Comparison of ENCODE assay signal across 16 cellular contexts in genomic region chr13:62626771-62627170, GRCh38.
DNase-seq lines count a peak whose midpoint lies in the region; ATAC-seq and TF ChIP-seq lines count a peak whose summit lies in the region.
"Had no signal": no experiment of that assay in that cellular context is flagged by ENCODE, and none has a peak within 500 bp of the region (broad histone marks: within the 10 kb centered on the region; RNA-seq: fewer than 3 reads in every experiment).

No MANE protein-coding gene starts in this region.

- no peak overlapping the region for H3K4me3 ChIP-seq in DOHH2 (ENCODE audit: low read length)
- H3K4me3 ChIP-seq in Panc1 (ENCODE audit: low read depth in 2 of 2, low read length in 2 of 2) = no peak overlapping the region
- H3K4me3 ChIP-seq in iPS DF 6.9 (ENCODE audit: low read length) = no peak overlapping the region
- no peak overlapping the region for H3K4me3 ChIP-seq in tibial nerve
- H3K4me3 ChIP-seq: dorsolateral prefrontal cortex, HAP-1, sigmoid colon, SJCRH30 had no signal

- no peak overlapping the region; a peak in 1 of 7 replicates for H3K27ac Mint-ChIP-seq in H9

- H4K20me1 ChIP-seq in DOHH2 (ENCODE audit: control insufficient read depth, insufficient read depth, low read depth, low read length) (no peaks in the 10 kb centered on the region), H9 (ENCODE audit: control insufficient read depth, insufficient read depth, insufficient read length) (no peaks in the 10 kb centered on the region)

- H3K27me3 Mint-ChIP-seq in H9 (ENCODE audit: low read depth) = peaks cover 1% of the 10 kb centered on the region; the same call in 1 of the 2 replicates

- H3K9me3 Mint-ChIP-seq in H9 = no peaks in the 10 kb centered on the region

- no peak overlapping the region for H3K14ac ChIP-seq in H9 (ENCODE audit: insufficient read depth, low read length)

- no peaks in the 10 kb centered on the region for H3K9me3 ChIP-seq in DOHH2 (ENCODE audit: control insufficient read depth, insufficient read depth, low read length)
- no peaks in the 10 kb centered on the region for H3K9me3 ChIP-seq in H9 (ENCODE audit: control insufficient read depth, low read depth, low read length)
- H3K9me3 ChIP-seq in Panc1 (ENCODE audit: control insufficient read depth, insufficient read depth, low read depth, low read length) = no peaks in the 10 kb centered on the region
- no peaks in the 10 kb centered on the region for H3K9me3 ChIP-seq in iPS DF 6.9 (ENCODE audit: control insufficient read depth, insufficient read depth, low read length)
- H3K9me3 ChIP-seq in tibial nerve = peaks cover 0 to 13% (median 0%) of the 10 kb centered on the region in 4 donors
- H3K9me3 ChIP-seq: HAP-1, sigmoid colon had no signal

- H3K9me2 ChIP-seq in DOHH2 (replicated peaks; ENCODE audit: control insufficient read depth, low read length) = no peaks in the 10 kb centered on the region

- no CpG with 5 or more reads among the region's 5 CpGs for WGBS in H9 (ENCODE audit: extremely low coverage, insufficient read length, low lambda C conversion rate)
- WGBS in iPS DF 6.9 (ENCODE audit: insufficient coverage, insufficient read length) = no CpG with 5 or more reads among the region's 5 CpGs
- 51 to 60% methylated on average over 5 of the region's 5 CpGs for WGBS in tibial nerve, 2 donors

- CTCF ChIA-PET in Panc1 (lab: Charles Lee) = no interaction called here

- BruUV-seq in Panc1 (replicated peaks; lab: Mats Ljungman, UMichigan) = no TSS peak

- no peak overlapping the region for H3K9ac ChIP-seq in H9 (ENCODE audit: extremely low read depth, insufficient read length, low read length)

- H3K4me1 ChIP-seq in DOHH2 (ENCODE audit: control insufficient read depth, low read length) (no peaks in the 10 kb centered on the region), H9 (ENCODE audit: insufficient read depth, low read length) (no peaks in the 10 kb centered on the region), Panc1 (ENCODE audit: control insufficient read depth, insufficient read depth, low read length) (no peaks in the 10 kb centered on the region), iPS DF 6.9 (ENCODE audit: control insufficient read depth, insufficient read depth, low read length) (no peaks in the 10 kb centered on the region), tibial nerve (no peaks in the 10 kb centered on the region)
- H3K4me1 ChIP-seq: HAP-1, sigmoid colon, SJCRH30 had no signal

- H3K27me3 ChIP-seq in DOHH2 (ENCODE audit: control insufficient read depth, low read length) (no peaks in the 10 kb centered on the region), H9 (ENCODE audit: insufficient read depth, low read length) (no peaks in the 10 kb centered on the region), Panc1 (ENCODE audit: control insufficient read depth, insufficient read depth, low read length) (no peaks in the 10 kb centered on the region), iPS DF 6.9 (ENCODE audit: control insufficient read depth, insufficient read depth, low read length) (no peaks in the 10 kb centered on the region), tibial nerve (no peaks in the 10 kb centered on the region)
- H3K27me3 ChIP-seq: dorsolateral prefrontal cortex, sigmoid colon, SJCRH30 had no signal

- H3K36me3 ChIP-seq in DOHH2 (ENCODE audit: control insufficient read depth, low read length) = no peaks in the 10 kb centered on the region
- no peaks in the 10 kb centered on the region for H3K36me3 ChIP-seq in Panc1 (ENCODE audit: control insufficient read depth, insufficient read depth, low read length)
- H3K36me3 ChIP-seq in iPS DF 6.9 (ENCODE audit: control insufficient read depth, insufficient read depth, low read length) = no peaks in the 10 kb centered on the region
- no peaks in the 10 kb centered on the region for H3K36me3 ChIP-seq in tibial nerve
- H3K36me3 ChIP-seq: HAP-1, sigmoid colon, SJCRH30 had no signal

- no peak overlapping the region for H2BK5ac ChIP-seq in H9 (ENCODE audit: insufficient read length, low read length)

- intact Hi-C loops in Panc1 (cut with micrococcal nuclease; ENCODE audit: unreplicated experiment) = no loop called here

- H3K4me2 ChIP-seq in DOHH2 (ENCODE audit: low read length) = no peak overlapping the region
- H3K4me2 ChIP-seq in H9 (ENCODE audit: insufficient read depth, insufficient read length, low read length) = no peak overlapping the region

- no peak overlapping the region for H2AK5ac ChIP-seq in H9 (ENCODE audit: insufficient read length, low read length)

- no peak overlapping the region for H2AFZ ChIP-seq in H9 (ENCODE audit: low read length)

- in situ Hi-C loops in Panc1 (cut with HindIII; ENCODE audit: low pct_unique_long_range_greater_than_20kb, low sequenced_read_pairs) = no loop called here

- no peaks in the 10 kb centered on the region for H3F3A ChIP-seq in DOHH2 (ENCODE audit: control insufficient read depth, insufficient read depth)

- H4K5ac ChIP-seq in H9 (ENCODE audit: insufficient read length, low read depth, low read length) = no peak overlapping the region

- TF ChIP-seq CTCF in DOHH2 (IDR thresholded peaks at IDR 0.05; ENCODE audit: low read depth, low read length, poor library complexity, severe bottlenecking) (peak; percentile 49), H9 (conservative IDR thresholded peaks at IDR 0.05) (peak; percentile 79), Panc1 (IDR thresholded peaks at IDR 0.05) (peak; percentile 27), tibial nerve (IDR thresholded peaks at IDR 0.05) (no peak)

- POLR2A ChIA-PET in Panc1 (lab: Charles Lee) = no interaction called here

- no peak overlapping the region for H3K56ac ChIP-seq in H9 (ENCODE audit: insufficient read length, low read depth, low read length)

- no peak for TF ChIP-seq POLR2A in tibial nerve (IDR thresholded peaks at IDR 0.05)

- DNase-seq in H9 (peak; percentile 56), Panc1 (ENCODE audit: low read depth, low spot score) (peak; percentile 7), iPS DF 6.9 (ENCODE audit: low read depth, low spot score) (peak; percentile 37), putamen (ENCODE audit: low spot score) (no peak), glomerular visceral epithelial cell (ENCODE audit: extremely low spot score) (no peak), tibial nerve (ENCODE audit: low spot score in 2 of 2) (no peak)
- DNase-seq: activated T-cell treated with anti-CD3 and anti-CD28 coated beads, Interleukin-2, amount 50 U/mL, for 4 hours; C1 segment of cervical spinal cord; dorsolateral prefrontal cortex; foreskin melanocyte; NCI-H146; sigmoid colon; SJCRH30 had no signal

- H3K79me2 ChIP-seq in DOHH2 (ENCODE audit: control insufficient read depth, low read length) (no peaks in the 10 kb centered on the region), H9 (ENCODE audit: insufficient read depth, low read length) (no peaks in the 10 kb centered on the region)

- H3K36me3 Mint-ChIP-seq in H9 (ENCODE audit: insufficient read depth in 1 of 3, low read depth in 3 of 3) = no peaks in the 10 kb centered on the region; a peak in 2 of 7 replicates

- TF ChIP-seq EP300 in tibial nerve (IDR thresholded peaks at IDR 0.05) = no peak

- peaks cover 13 to 15% of the 10 kb centered on the region in 2 experiments for H3K4me1 Mint-ChIP-seq in H9

- ATAC-seq in Panc1 (no peak), GM19463 (IDR thresholded peaks at IDR 0.05; ENCODE audit: unreplicated experiment) (no peak)
- ATAC-seq: activated T-cell treated with anti-CD3 and anti-CD28 coated beads, Interleukin-2, amount 50 U/mL, for 4 hours had no signal

- H4K8ac ChIP-seq in H9 (replicated peaks; ENCODE audit: insufficient read length, low read depth, low read length) = no peak overlapping the region

- no peak overlapping the region for H2BK12ac ChIP-seq in H9 (ENCODE audit: insufficient read length, low read depth, low read length)

- no peak overlapping the region for H3K4me3 Mint-ChIP-seq in H9
- H3K4me3 Mint-ChIP-seq: activated T-cell treated with anti-CD3 and anti-CD28 coated beads, Interleukin-2, amount 50 U/mL, for 4 hours had no signal

- H2BK15ac ChIP-seq in H9 (ENCODE audit: low read depth, low read length) = no peak overlapping the region

- H3K4ac ChIP-seq in H9 (ENCODE audit: low read depth, low read length) = no peak overlapping the region

- H3K18ac ChIP-seq in H9 (ENCODE audit: insufficient read length, low read depth, low read length) = no peak overlapping the region

- H3K79me1 ChIP-seq in H9 (ENCODE audit: insufficient read depth, low read depth, low read length, poor library complexity, severe bottlenecking) = no peaks in the 10 kb centered on the region

- no peak overlapping the region for H3T11ph ChIP-seq in H9 (ENCODE audit: low read length)

- no peak overlapping the region for H2BK20ac ChIP-seq in H9 (ENCODE audit: low read depth, low read length, poor library complexity, severe bottlenecking)

- no peak overlapping the region for H4K91ac ChIP-seq in H9 (ENCODE audit: insufficient read length, low read depth, low read length)

- no peak overlapping the region for H3K23ac ChIP-seq in H9 (ENCODE audit: insufficient read length, low read depth, low read length)

- no peaks in the 10 kb centered on the region for H3K23me2 ChIP-seq in H9 (ENCODE audit: insufficient read length, low read depth, low read length, poor library complexity, severe bottlenecking)

- H3K27ac ChIP-seq in DOHH2 (ENCODE audit: low read depth, low read length) = no peak overlapping the region
- no peak overlapping the region for H3K27ac ChIP-seq in H9 (ENCODE audit: insufficient read length, low read depth, low read length)
- no peak overlapping the region for H3K27ac ChIP-seq in Panc1 (ENCODE audit: low read length)
- H3K27ac ChIP-seq in iPS DF 6.9 (ENCODE audit: low read length) = no peak overlapping the region
- H3K27ac ChIP-seq in tibial nerve = no peak overlapping the region
- H3K27ac ChIP-seq: dorsolateral prefrontal cortex, sigmoid colon, SJCRH30 had no signal

- H2BK120ac ChIP-seq in H9 (ENCODE audit: low read depth, low read length, poor library complexity, severe bottlenecking) = no peak overlapping the region

Comparison
In these comparisons a context has a peak if more than half of its experiments do, and no peak if none do; other contexts are left out.
1. CTCF ChIP-seq: peak in DOHH2 (single experiment), H9 (single experiment) and Panc1 (single experiment); none in tibial nerve (0 of 5).
2. DNase-seq: peak in H9 (single experiment), Panc1 (single experiment) and iPS DF 6.9 (single experiment); none in putamen (single experiment), glomerular visceral epithelial cell (single experiment) and tibial nerve (0 of 2).